Comparison of ENCODE assay signal across 8 cellular contexts in the genomic region with DNA sequence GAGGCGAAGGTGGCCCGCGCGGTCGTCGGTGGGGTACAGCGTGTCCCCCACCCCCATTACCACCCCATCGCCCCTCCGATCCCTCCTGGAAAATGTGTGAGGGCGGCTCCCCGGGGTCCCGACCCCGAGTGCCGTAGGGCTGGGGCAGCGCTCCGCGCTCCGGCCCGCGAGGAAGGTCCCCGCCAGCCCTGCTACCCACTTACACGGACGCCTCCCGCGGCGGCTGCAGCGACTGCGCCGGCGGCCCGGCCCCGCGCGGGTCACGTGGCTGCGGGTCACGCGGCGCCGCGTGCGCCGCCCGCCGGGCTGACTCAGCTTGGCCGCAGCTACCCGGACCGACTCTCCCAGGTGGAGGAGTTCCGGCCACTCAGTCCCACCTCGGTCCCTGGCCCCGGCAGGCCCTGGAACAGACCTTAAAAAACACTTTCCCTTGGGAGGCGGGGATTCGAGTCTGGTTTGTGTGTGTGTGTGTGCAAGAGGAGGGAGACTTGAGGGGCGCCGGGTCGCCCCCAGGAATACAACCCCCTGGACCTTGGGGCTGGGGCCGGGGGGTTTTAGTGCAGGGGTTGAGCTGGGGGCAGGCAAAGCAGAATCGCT. TPM values are rescaled to one million over a fixed set of nuclear protein-coding genes. Genes with fewer than 3 reads are reported as not detected.
A peak's percentile ranks its signal among the peaks of the same experiment; 100 is the strongest.
DNase-seq lines count a peak whose midpoint lies in the region; ATAC-seq and TF ChIP-seq lines count a peak whose summit lies in the region.

A gene (minus strand): TSS at position 236 of the 597 bp plus-strand sequence. CDS start 992 bp downstream, outside the sequence.

- no peaks in the 10 kb centered on the region for H3K9me3 Mint-ChIP-seq in Calu3 (ENCODE audit: low read depth, unreplicated experiment)
- no peaks in the 10 kb centered on the region for H3K9me3 Mint-ChIP-seq in activated naive CD8-positive, alpha-beta T cell (ENCODE audit: low read depth)

- no peaks in the 10 kb centered on the region for H3K27me3 Mint-ChIP-seq in Calu3 (ENCODE audit: unreplicated experiment)
- H3K27me3 Mint-ChIP-seq in activated naive CD8-positive, alpha-beta T cell, result no peaks in the 10 kb centered on the region

- H2AFZ ChIP-seq in osteoblast (ENCODE audit: low read length), result peak within 1 kb of the TSS; percentile 88

- H3K9me3 ChIP-seq in HUES48 (ENCODE audit: control insufficient read depth, insufficient read depth, low read length) (no peaks in the 10 kb centered on the region), osteoblast (ENCODE audit: low read depth, low read length) (no peaks in the 10 kb centered on the region), thymus (ENCODE audit: control insufficient read depth) (no peaks in the 10 kb centered on the region)

- peak within 1 kb of the TSS; percentile 78 for H3K27ac ChIP-seq in HUES48 (ENCODE audit: low read depth, low read length)
- peak within 1 kb of the TSS; percentile 86 for H3K27ac ChIP-seq in osteoblast (ENCODE audit: low read depth, low read length)
- H3K27ac ChIP-seq in thymus (ENCODE audit: low read depth), result peak within 1 kb of the TSS; percentile 48

- intact Hi-C loops in Calu3 (cut with micrococcal nuclease; ENCODE audit: unreplicated experiment), result loop anchor here (2.0 kb wide), 1 partner anchor 96 kb away; a partner anchor contains a TSS

- H3K79me2 ChIP-seq in osteoblast (ENCODE audit: insufficient read depth, low read length), result peaks cover 16% of the 10 kb centered on the region

- peak; percentile 46 for ATAC-seq in GM21367 (IDR thresholded peaks at IDR 0.05; ENCODE audit: unreplicated experiment)
- peak; percentile 78 for ATAC-seq in SK-N-SH treated with all-trans-retinoic acid at 6 μM for 48 hours

- peak within 1 kb of the TSS; percentile 96 for H3K27ac Mint-ChIP-seq in Calu3 (ENCODE audit: unreplicated experiment)
- peak within 1 kb of the TSS; percentile 100 for H3K27ac Mint-ChIP-seq in activated naive CD8-positive, alpha-beta T cell

- no peak for TF ChIP-seq CTCF in Calu3 (IDR thresholded peaks at IDR 0.05; ENCODE audit: unreplicated experiment)
- TF ChIP-seq CTCF in osteoblast (IDR thresholded peaks at IDR 0.05; ENCODE audit: extremely low read depth, low read depth, low read length), result no peak

- H3K4me1 ChIP-seq in HUES48 (ENCODE audit: control insufficient read depth, insufficient read depth, low read length) (peaks cover 6% of the 10 kb centered on the region), osteoblast (ENCODE audit: insufficient read depth, low read length) (peaks cover 32% of the 10 kb centered on the region), thymus (ENCODE audit: control insufficient read depth, insufficient read depth, low read length) (peaks cover 16% of the 10 kb centered on the region)

- H3K36me3 ChIP-seq in HUES48 (ENCODE audit: control insufficient read depth, insufficient read depth, low read length) (peaks cover 30% of the 10 kb centered on the region), osteoblast (ENCODE audit: insufficient read depth, low read length) (peaks cover 13% of the 10 kb centered on the region), thymus (ENCODE audit: control insufficient read depth, insufficient read depth) (no peaks in the 10 kb centered on the region)

- CTCF ChIA-PET in Calu3 (lab: Charles Lee), result interaction anchor here (0.6 to 2.6 kb wide), 8 partner anchors 22 to 1602 kb away, joined by 3 to 13 read pairs (median 4); a partner anchor contains a TSS

- H3K4me2 ChIP-seq in osteoblast (ENCODE audit: insufficient read depth, low read length), result peak within 1 kb of the TSS; percentile 87

- peak within 1 kb of the TSS; percentile 91 for H3K4me3 ChIP-seq in HUES48 (ENCODE audit: low read depth, low read length)
- peak within 1 kb of the TSS; percentile 89 for H3K4me3 ChIP-seq in osteoblast (ENCODE audit: insufficient read depth, low read length)
- peak within 1 kb of the TSS; percentile 60 for H3K4me3 ChIP-seq in thymus (ENCODE audit: low read length)

- DNase-seq in Calu3 (peak; percentile 89), glomerular visceral epithelial cell (ENCODE audit: extremely low spot score) (peak; percentile 87), osteoblast (ENCODE audit: insufficient read length, low spot score, missing footprints) (peak; percentile 99)

- H3K36me3 Mint-ChIP-seq in Calu3 (ENCODE audit: insufficient read depth, unreplicated experiment), result peaks cover 43% of the 10 kb centered on the region
- peaks cover 10% of the 10 kb centered on the region for H3K36me3 Mint-ChIP-seq in activated naive CD8-positive, alpha-beta T cell

- BruUV-seq in Calu3 (replicated peaks; lab: Mats Ljungman, UMichigan), result no TSS peak

- H3K4me1 Mint-ChIP-seq in Calu3 (ENCODE audit: low read depth, unreplicated experiment), result peaks cover 36% of the 10 kb centered on the region
- H3K4me1 Mint-ChIP-seq in activated naive CD8-positive, alpha-beta T cell (ENCODE audit: low read depth), result peaks cover 83% of the 10 kb centered on the region

- 2% methylated on average over 58 of the region's 58 CpGs for WGBS in thymus

- peak within 1 kb of the TSS; percentile 80 for H3K4me3 Mint-ChIP-seq in Calu3 (ENCODE audit: low read depth, unreplicated experiment)
- H3K4me3 Mint-ChIP-seq in activated naive CD8-positive, alpha-beta T cell, result peak within 1 kb of the TSS; percentile 92

- H3K27me3 ChIP-seq in HUES48 (ENCODE audit: control insufficient read depth, insufficient read depth, low read length), result no peaks in the 10 kb centered on the region
- H3K27me3 ChIP-seq in osteoblast (ENCODE audit: insufficient read depth, low read length), result no peaks in the 10 kb centered on the region
- H3K27me3 ChIP-seq in thymus (ENCODE audit: control insufficient read depth, insufficient read depth), result no peaks in the 10 kb centered on the region

- peak within 1 kb of the TSS; percentile 92 for H3K9ac ChIP-seq in HUES48 (ENCODE audit: low read depth, low read length)

- H4K20me1 ChIP-seq in osteoblast (ENCODE audit: insufficient read depth, low read length), result peaks cover 3% of the 10 kb centered on the region

TF ChIP-seq in SK-N-SH treated with all-trans-retinoic acid at 6 μM for 48 hours, 23 proteins besides CTCF, POLR2A, EP300 and RAD21:
- TF ChIP-seq OSR1 (CRISPR knock-in tag; IDR thresholded peaks at IDR 0.05) (no peak), ARNTL (CRISPR knock-in tag; IDR thresholded peaks at IDR 0.05; ENCODE audit: borderline replicate concordance, low read depth) (peak; percentile 93), ZC3H10 (CRISPR knock-in tag; IDR thresholded peaks at IDR 0.05) (0 out of 2 replicates have a peak, but pooled peaks have one; percentile 45), ESRRG (CRISPR knock-in tag; IDR thresholded peaks at IDR 0.05) (no peak), PPARA (CRISPR knock-in tag; IDR thresholded peaks at IDR 0.05; ENCODE audit: borderline replicate concordance) (0 out of 2 replicates have a peak, but pooled peaks have one; percentile 44), TOX (CRISPR knock-in tag; IDR thresholded peaks at IDR 0.05; ENCODE audit: borderline replicate concordance) (no peak)
- TF ChIP-seq, protein P1, sequence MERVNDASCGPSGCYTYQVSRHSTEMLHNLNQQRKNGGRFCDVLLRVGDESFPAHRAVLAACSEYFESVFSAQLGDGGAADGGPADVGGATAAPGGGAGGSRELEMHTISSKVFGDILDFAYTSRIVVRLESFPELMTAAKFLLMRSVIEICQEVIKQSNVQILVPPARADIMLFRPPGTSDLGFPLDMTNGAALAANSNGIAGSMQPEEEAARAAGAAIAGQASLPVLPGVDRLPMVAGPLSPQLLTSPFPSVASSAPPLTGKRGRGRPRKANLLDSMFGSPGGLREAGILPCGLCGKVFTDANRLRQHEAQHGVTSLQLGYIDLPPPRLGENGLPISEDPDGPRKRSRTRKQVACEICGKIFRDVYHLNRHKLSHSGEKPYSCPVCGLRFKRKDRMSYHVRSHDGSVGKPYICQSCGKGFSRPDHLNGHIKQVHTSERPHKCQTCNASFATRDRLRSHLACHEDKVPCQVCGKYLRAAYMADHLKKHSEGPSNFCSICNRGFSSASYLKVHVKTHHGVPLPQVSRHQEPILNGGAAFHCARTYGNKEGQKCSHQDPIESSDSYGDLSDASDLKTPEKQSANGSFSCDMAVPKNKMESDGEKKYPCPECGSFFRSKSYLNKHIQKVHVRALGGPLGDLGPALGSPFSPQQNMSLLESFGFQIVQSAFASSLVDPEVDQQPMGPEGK (CRISPR knock-in tag; IDR thresholded peaks at IDR 0.05; ENCODE audit: borderline replicate concordance), result 0 out of 2 replicates have a peak, but pooled peaks have one; percentile 36

RNA-seq across cellular contexts. Expression of the gene that starts here (rescaled TPM):
- total RNA-seq in Calu3 (2022) (53.2 and 54.0 TPM in 2 replicates), osteoblast (56.5 and 65.1 TPM in 2 replicates)
- 39.4 TPM for polyA plus RNA-seq in thymus

Comparison
In these comparisons a context has a peak if more than half of its experiments do, and no peak if none do; other contexts are left out.
1. Peak in every context shown above with its lines: DNase-seq, ATAC-seq, H3K4me3 ChIP-seq and H3K27ac ChIP-seq.